Comparison of ENCODE assay signal across 7 cellular contexts in the genomic region with DNA sequence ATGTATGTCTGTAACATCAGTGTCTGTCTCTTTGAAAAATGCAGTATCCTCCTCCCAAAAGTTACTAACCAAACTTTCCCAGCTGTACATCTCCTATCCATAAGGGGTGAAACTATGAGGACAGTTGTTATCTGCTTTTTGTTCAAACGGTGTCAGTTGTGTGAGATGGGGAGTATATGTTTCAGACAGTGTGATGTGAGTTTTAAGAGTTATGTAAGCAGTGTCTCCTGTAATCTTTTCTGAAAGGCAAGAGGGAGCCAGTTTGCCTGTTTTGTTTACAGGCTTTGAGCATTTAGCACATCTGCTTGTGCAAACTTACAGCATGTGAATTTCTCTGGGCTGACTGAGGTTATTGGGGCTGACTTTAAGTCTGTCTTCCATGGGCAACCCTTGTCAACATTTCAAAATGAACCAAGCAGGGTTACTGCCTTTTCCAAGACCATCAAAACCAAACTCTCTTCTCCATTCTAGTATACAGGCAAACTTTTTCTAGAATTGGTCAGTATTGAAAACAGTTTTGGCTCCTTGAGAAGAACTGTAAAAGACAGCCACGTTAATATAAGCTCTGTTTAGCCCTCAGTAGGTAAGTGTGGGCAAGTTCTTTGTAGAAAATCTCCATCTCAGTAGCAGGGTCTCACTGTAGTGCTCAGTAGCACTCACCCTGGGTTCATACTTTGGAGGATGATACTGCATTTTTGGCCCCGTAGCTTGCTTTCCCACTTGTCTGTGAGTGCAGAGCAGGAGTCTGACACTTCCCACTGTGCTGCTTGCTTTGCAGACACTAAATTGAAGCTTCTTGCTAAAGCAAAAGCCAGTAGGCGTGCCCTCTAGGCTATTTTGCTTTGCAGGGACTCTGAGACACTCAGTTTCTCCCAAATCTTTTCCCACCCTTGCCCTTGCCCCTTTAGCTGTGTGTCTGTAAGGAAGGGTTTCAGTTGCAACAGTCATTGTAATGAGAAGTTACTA. TPM values are rescaled to one million over a fixed set of nuclear protein-coding genes. Genes with fewer than 3 reads are reported as not detected.
A peak's percentile ranks its signal among the peaks of the same experiment; 100 is the strongest.
DNase-seq lines count a peak whose midpoint lies in the region; ATAC-seq and TF ChIP-seq lines count a peak whose summit lies in the region.

No MANE protein-coding gene starts in this region.

- POLR2A ChIA-PET in activated CD8-positive, alpha-beta T cell treated with anti-CD3 and anti-CD28 coated beads for 36 hours (lab: Charles Lee): interaction anchor here (0.6 to 1.9 kb wide), 7 partner anchors 15 to 165 kb away, joined by 3 to 5 read pairs (median 3); a partner anchor contains a TSS

- H3K4me3 Mint-ChIP-seq in activated CD8-positive, alpha-beta T cell treated with anti-CD3 and anti-CD28 coated beads for 36 hours: peak overlapping the region; percentile 68

- DNase-seq in NB4 (ENCODE audit: low read depth) (peak; percentile 51), Right ventricle myocardium superior (no peak), NCI-H1048 (lab: John Stamatoyannopoulos, UW) (no peak), posterior vena cava (ENCODE audit: low spot score) (no peak)
- DNase-seq in activated CD8-positive, alpha-beta T cell treated with anti-CD3 and anti-CD28 coated beads for 36 hours: peak; percentile 20

- H3K4me3 ChIP-seq in NB4 (ENCODE audit: low read depth, low read length): no peak overlapping the region
- peak overlapping the region; percentile 1 to 27 (median 17) for H3K4me3 ChIP-seq in skeletal muscle tissue (ENCODE audit: low read length in 3 of 3)

- H3K4me1 Mint-ChIP-seq in activated CD8-positive, alpha-beta T cell treated with anti-CD3 and anti-CD28 coated beads for 36 hours (ENCODE audit: low read depth): peaks cover 61% of the 10 kb centered on the region

- H3K27ac ChIP-seq in skeletal muscle tissue (ENCODE audit: low read depth, low read length): peak overlapping the region; percentile 56

- no peak for TF ChIP-seq CTCF in NB4 (IDR thresholded peaks at IDR 0.05; ENCODE audit: low read depth, low read length)
- TF ChIP-seq CTCF in activated CD8-positive, alpha-beta T cell treated with anti-CD3 and anti-CD28 coated beads for 36 hours (IDR thresholded peaks at IDR 0.05): no peak

- H3K27me3 Mint-ChIP-seq in activated CD8-positive, alpha-beta T cell treated with anti-CD3 and anti-CD28 coated beads for 36 hours: peaks cover 1% of the 10 kb centered on the region

- H3K27ac Mint-ChIP-seq in activated CD8-positive, alpha-beta T cell treated with anti-CD3 and anti-CD28 coated beads for 36 hours: peak overlapping the region; percentile 84

- H3K27me3 ChIP-seq in skeletal muscle tissue (ENCODE audit: control insufficient read depth in 3 of 3, insufficient read depth in 3 of 3, low read length in 3 of 3): no peaks in the 10 kb centered on the region

- H3K36me3 ChIP-seq in skeletal muscle tissue (ENCODE audit: control insufficient read depth in 3 of 3, insufficient read depth in 3 of 3, low read length in 3 of 3): peaks cover 0 to 3% (median 0%) of the 10 kb centered on the region in 3 donors

- ATAC-seq in activated CD8-positive, alpha-beta T cell treated with anti-CD3 and anti-CD28 coated beads for 36 hours: peak; percentile 1
- peak; percentile 71 for ATAC-seq in Right ventricle myocardium superior (ENCODE audit: poor library complexity)
- ATAC-seq in GM19452 (IDR thresholded peaks at IDR 0.05; ENCODE audit: unreplicated experiment): no peak

- no peaks in the 10 kb centered on the region for H3K9me3 Mint-ChIP-seq in activated CD8-positive, alpha-beta T cell treated with anti-CD3 and anti-CD28 coated beads for 36 hours

- peak overlapping the region in 2 of 3 donors; percentile 4 to 45 for H3K9ac ChIP-seq in skeletal muscle tissue (ENCODE audit: low read depth in 1 of 3, low read length in 3 of 3)

- peaks cover 5 to 14% (median 7%) of the 10 kb centered on the region in 3 donors for H3K4me1 ChIP-seq in skeletal muscle tissue (ENCODE audit: control insufficient read depth in 3 of 3, insufficient read depth in 3 of 3, low read length in 3 of 3)

- no peaks in the 10 kb centered on the region for H3K36me3 Mint-ChIP-seq in activated CD8-positive, alpha-beta T cell treated with anti-CD3 and anti-CD28 coated beads for 36 hours (ENCODE audit: low read depth)

- intact Hi-C loops in activated CD8-positive, alpha-beta T cell treated with anti-CD3 and anti-CD28 coated beads for 36 hours (cut with micrococcal nuclease): loop anchor here (2.0 kb wide), 1 partner anchor 34 kb away; a partner anchor contains a TSS
- intact Hi-C loops in Right ventricle myocardium superior (cut with DNase I): no loop called here
- intact Hi-C loops in posterior vena cava (cut with DNase I): no loop called here

- H3K9me3 ChIP-seq in skeletal muscle tissue (ENCODE audit: control insufficient read depth in 3 of 3, low read length in 3 of 3): no peaks in the 10 kb centered on the region

- CTCF ChIA-PET in activated CD8-positive, alpha-beta T cell treated with anti-CD3 and anti-CD28 coated beads for 36 hours (lab: Charles Lee): interaction anchor here (1.5 to 3.1 kb wide), 3 partner anchors 18 to 64 kb away, joined by 3 to 18 read pairs (median 11); a partner anchor contains a TSS

- TF ChIP-seq POLR2A in NB4 (IDR thresholded peaks at IDR 0.05; ENCODE audit: extremely low read depth, insufficient read length): no peak

RNA-seq across cellular contexts. Expression of a gene that starts 34.5 kb away (rescaled TPM):
- 100 to 1,000 TPM; 307 to 346 TPM for total RNA-seq in activated CD8-positive, alpha-beta T cell treated with anti-CD3 and anti-CD28 coated beads for 36 hours
- 101 TPM for total RNA-seq in Right ventricle myocardium superior
- total RNA-seq in skeletal muscle tissue: 136 TPM
- total RNA-seq in posterior vena cava: 10 to 100 TPM; 45.7 to 47.9 TPM

RNA-seq across cellular contexts. Expression of a gene that starts 57.9 kb away (rescaled TPM):
- 10 to 100 TPM; 42.1 to 45.7 TPM for total RNA-seq in activated CD8-positive, alpha-beta T cell treated with anti-CD3 and anti-CD28 coated beads for 36 hours
- total RNA-seq in Right ventricle myocardium superior (27.8 TPM), skeletal muscle tissue (30.3 TPM), posterior vena cava (10 to 100 TPM; 18.1 to 28.8 TPM)

Comparison
In these comparisons a context has a peak if more than half of its experiments do, and no peak if none do; other contexts are left out.
1. DNase-seq: peak in NB4 (single experiment) and activated CD8-positive, alpha-beta T cell treated with anti-CD3 and anti-CD28 coated beads for 36 hours (single experiment); none in Right ventricle myocardium superior (single experiment), NCI-H1048 (single experiment) and posterior vena cava (single experiment).